In the genomic region with DNA sequence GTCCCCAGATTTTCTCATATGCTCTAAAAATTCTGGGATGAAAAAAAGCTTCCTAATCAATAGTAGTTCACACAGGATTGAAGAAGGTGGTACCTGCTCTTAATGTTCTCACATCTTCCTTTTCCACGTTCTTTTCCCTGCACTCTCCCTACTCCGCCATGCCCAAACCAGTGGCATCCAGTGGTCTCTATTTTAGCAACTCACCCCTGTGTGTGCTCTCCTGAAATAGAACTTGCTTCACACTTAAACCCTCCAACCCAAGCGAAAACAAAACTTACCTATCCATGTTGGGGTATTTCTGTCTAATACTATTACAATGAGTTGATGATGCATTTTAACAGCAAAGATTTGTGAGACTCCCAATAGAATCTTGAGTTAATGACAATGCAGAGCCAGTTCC, we compare ENCODE assay signal across 3 cellular contexts.
"Had no signal": no experiment of that assay in that cellular context is flagged by ENCODE, and none has a peak within 500 bp of the region (broad histone marks: within the 10 kb centered on the region; RNA-seq: fewer than 3 reads in every experiment).

No MANE protein-coding gene starts in this region.

- H3K4me3 ChIP-seq: GM12878 had no signal

- ATAC-seq: GM12878 had no signal

- DNase-seq: GDM1, GF-D8 had no signal
